19 cellular contexts compared by ENCODE assay signal in genomic region chr12:49588761-49589516, GRCh38. TPM values are rescaled to one million over a fixed set of nuclear protein-coding genes. Genes with fewer than 3 reads are reported as not detected.
DNase-seq lines count a peak whose midpoint lies in the region; ATAC-seq and TF ChIP-seq lines count a peak whose summit lies in the region.
"Had no signal": no experiment of that assay in that cellular context is flagged by ENCODE, and none has a peak within 500 bp of the region (broad histone marks: within the 10 kb centered on the region; RNA-seq: fewer than 3 reads in every experiment).

No MANE protein-coding gene starts in this region.

- DNase-seq in D341Med (ENCODE audit: low spot score) (peak; percentile 36), LHCN-M2 (ENCODE audit: low read depth) (peak; percentile 82), T1000 (lab: John Stamatoyannopoulos, UW) (peak; percentile 92), left ventricle myocardium superior (peak; percentile 80), mesothelial cell of epicardium (ENCODE audit: low spot score in 2 of 2, unreplicated experiment in 2 of 2) (no peak), NCI-H526 (lab: John Stamatoyannopoulos, UW) (no peak)
- no peak for DNase-seq in central memory CD4-positive, alpha-beta T cell
- DNase-seq in activated T-cell treated with anti-CD3 and anti-CD28 coated beads, Interleukin-2, amount 50 U/mL, for 4 hours = no peak
- DNase-seq: activated CD4-positive, alpha-beta T cell treated with anti-CD3 and anti-CD28 coated beads, Interleukin-2, amount 50 U/mL, for 48 hours; activated T-cell treated with anti-CD3 and anti-CD28 coated beads, Interleukin-2, amount 50 U/mL, for 24 hours; DMS53; NCI-H1436; NCI-H510A treated with DMSO at 0.1 percent for 48 hours; PC-9; thyroid gland had no signal

- H3K36me3 Mint-ChIP-seq in mesothelial cell of epicardium = peaks cover 25% of the 10 kb centered on the region
- H3K36me3 Mint-ChIP-seq in activated T-cell treated with anti-CD3 and anti-CD28 coated beads, Interleukin-2, amount 50 U/mL, for 4 hours (ENCODE audit: insufficient read depth) = peaks cover 27% of the 10 kb centered on the region

- peaks cover 21% of the 10 kb centered on the region for H3K9me3 Mint-ChIP-seq in mesothelial cell of epicardium
- H3K9me3 Mint-ChIP-seq in activated T-cell treated with anti-CD3 and anti-CD28 coated beads, Interleukin-2, amount 50 U/mL, for 4 hours = no peaks in the 10 kb centered on the region

- no peak for TF ChIP-seq CTCF in mesothelial cell of epicardium (IDR thresholded peaks at IDR 0.05; ENCODE audit: unreplicated experiment)

- H3K27ac Mint-ChIP-seq in mesothelial cell of epicardium = no peak overlapping the region
- H3K27ac Mint-ChIP-seq: activated naive CD8-positive, alpha-beta T cell; activated T-cell treated with anti-CD3 and anti-CD28 coated beads, Interleukin-2, amount 50 U/mL, for 24 hours; nephron; progenitor cell of endocrine pancreas had no signal

- no peaks in the 10 kb centered on the region for H3K4me1 Mint-ChIP-seq in mesothelial cell of epicardium
- no peaks in the 10 kb centered on the region for H3K4me1 Mint-ChIP-seq in activated T-cell treated with anti-CD3 and anti-CD28 coated beads, Interleukin-2, amount 50 U/mL, for 4 hours (ENCODE audit: low read depth)

- ATAC-seq in left ventricle myocardium superior = peak; percentile 70
- no peak for ATAC-seq in activated T-cell treated with anti-CD3 and anti-CD28 coated beads, Interleukin-2, amount 50 U/mL, for 4 hours

- no peak overlapping the region for H3K4me3 Mint-ChIP-seq in mesothelial cell of epicardium
- H3K4me3 Mint-ChIP-seq in activated T-cell treated with anti-CD3 and anti-CD28 coated beads, Interleukin-2, amount 50 U/mL, for 4 hours = no peak overlapping the region
- H3K4me3 Mint-ChIP-seq: activated naive CD8-positive, alpha-beta T cell; activated T-cell treated with anti-CD3 and anti-CD28 coated beads, Interleukin-2, amount 50 U/mL, for 24 hours; nephron had no signal

- no peaks in the 10 kb centered on the region for H3K27me3 Mint-ChIP-seq in mesothelial cell of epicardium (ENCODE audit: low read depth)
- no peaks in the 10 kb centered on the region for H3K27me3 Mint-ChIP-seq in activated T-cell treated with anti-CD3 and anti-CD28 coated beads, Interleukin-2, amount 50 U/mL, for 4 hours (ENCODE audit: low read depth)
- H3K27me3 Mint-ChIP-seq: activated naive CD8-positive, alpha-beta T cell; activated T-cell treated with anti-CD3 and anti-CD28 coated beads, Interleukin-2, amount 50 U/mL, for 24 hours; progenitor cell of endocrine pancreas had no signal

- intact Hi-C loops in left ventricle myocardium superior (cut with micrococcal nuclease) = no loop called here

RNA-seq across cellular contexts. Expression of gene FAM186B, which starts 16.5 kb away (rescaled TPM):
- total RNA-seq in LHCN-M2 (2014; rRNA removed) = 0.19 and 0.40 TPM in 2 replicates
- 0.17 TPM for polyA plus RNA-seq in LHCN-M2 (2012)
- total RNA-seq in left ventricle myocardium superior = 0.47 TPM
- total RNA-seq in mesothelial cell of epicardium = 0.29 to 0.50 TPM (median 0.40 TPM) in 3 replicates
- under 1 TPM; 0.28 to 0.38 (median 0.37) TPM for total RNA-seq in activated T-cell treated with anti-CD3 and anti-CD28 coated beads, Interleukin-2, amount 50 U/mL, for 4 hours
- total RNA-seq: epithelial cell of proximal tubule had no signal

RNA-seq across cellular contexts. Expression of gene MCRS1, which starts 21.0 kb away (rescaled TPM):
- total RNA-seq in LHCN-M2 (2014; rRNA removed) (62.6 and 67.3 TPM in 2 replicates), left ventricle myocardium superior (94.4 TPM), mesothelial cell of epicardium (65.6 to 72.4 TPM (median 68.1 TPM) in 3 replicates)
- polyA plus RNA-seq in LHCN-M2 (2012) = 57.0 TPM
- 10 to 100 TPM; 83.9 to 98.7 (median 92.1) TPM for total RNA-seq in activated T-cell treated with anti-CD3 and anti-CD28 coated beads, Interleukin-2, amount 50 U/mL, for 4 hours

RNA-seq across cellular contexts. Expression of gene PRPF40B, which starts 34.4 kb away (rescaled TPM):
- total RNA-seq in LHCN-M2 (2014; rRNA removed) = 8.7 and 11.3 TPM in 2 replicates
- polyA plus RNA-seq in LHCN-M2 (2012) = 7.3 TPM
- total RNA-seq in left ventricle myocardium superior = 21.1 TPM
- 56.7 to 62.0 TPM (median 56.9 TPM) in 3 replicates for total RNA-seq in mesothelial cell of epicardium
- total RNA-seq in activated T-cell treated with anti-CD3 and anti-CD28 coated beads, Interleukin-2, amount 50 U/mL, for 4 hours = 10 to 100 TPM in 2 of 3 donors, 1 to 10 TPM in 1; 8.0 to 10.9 (median 10.6) TPM

RNA-seq across cellular contexts. Expression of gene KCNH3, which starts 50.1 kb away (rescaled TPM):
- 0.11 TPM in 1 of 2 replicates, not detected in the other for total RNA-seq in LHCN-M2 (2014; rRNA removed)
- polyA plus RNA-seq in LHCN-M2 (2012) = 0.07 TPM
- total RNA-seq in left ventricle myocardium superior = 0.30 TPM
- 1.8 to 2.5 TPM (median 2.3 TPM) in 3 replicates for total RNA-seq in mesothelial cell of epicardium
- total RNA-seq in activated T-cell treated with anti-CD3 and anti-CD28 coated beads, Interleukin-2, amount 50 U/mL, for 4 hours = 1 to 10 TPM; 1.6 to 4.0 (median 3.3) TPM
- total RNA-seq: PC-9 had no signal

Comparison
In these comparisons a context has a peak if more than half of its experiments do, and no peak if none do; other contexts are left out.
1. DNase-seq: peak in D341Med (single experiment), LHCN-M2 (single experiment), T1000 (single experiment) and left ventricle myocardium superior (single experiment); none in central memory CD4-positive, alpha-beta T cell (single experiment), mesothelial cell of epicardium (0 of 2), activated T-cell treated with anti-CD3 and anti-CD28 coated beads, Interleukin-2, amount 50 U/mL, for 4 hours (single experiment) and NCI-H526 (0 of 2).